17 cellular contexts compared by ENCODE assay signal in genomic region chr15:91535856-91536500, GRCh38.
DNase-seq lines count a peak whose midpoint lies in the region; ATAC-seq, FAIRE-seq and TF ChIP-seq lines count a peak whose summit lies in the region.
"Had no signal": no experiment of that assay in that cellular context is flagged by ENCODE, and none has a peak within 500 bp of the region (broad histone marks: within the 10 kb centered on the region; RNA-seq: fewer than 3 reads in every experiment).

No MANE protein-coding gene starts in this region.

- H3K36me3 Mint-ChIP-seq in T-helper 17 cell (ENCODE audit: low read depth) = no peaks in the 10 kb centered on the region

- no peak overlapping the region for H2AFZ ChIP-seq in IMR-90 (replicated peaks; ENCODE audit: low read length, poor library complexity)
- peak overlapping the region; percentile 26; the same call in 1 of the 2 replicates for H2AFZ ChIP-seq in K562 (ENCODE audit: low read depth, low read length)
- H2AFZ ChIP-seq in hepatocyte = no peak overlapping the region

- peak overlapping the region; percentile 73 for H2BK120ac ChIP-seq in IMR-90 (ENCODE audit: low read depth, low read length)

- DNase-seq in IMR-90 (no peak), K562 (ENCODE audit: extremely low read depth in 1 of 4, low spot score in 3 of 4) (no peak), hepatocyte (ENCODE audit: low spot score) (no peak), T-helper 17 cell (no peak)
- DNase-seq in activated CD4-positive, alpha-beta T cell treated with anti-CD3 and anti-CD28 coated beads, Interleukin-2, amount 50 U/mL, for 48 hours = no peak
- DNase-seq: activated CD8-positive, alpha-beta T cell treated with anti-CD3 and anti-CD28 coated beads for 36 hours; GDM1; H9; kidney had no signal

- H3K4me3 ChIP-seq in IMR-90 (ENCODE audit: insufficient read depth, low read depth, low read length) (no peak overlapping the region), K562 (no peak overlapping the region), hepatocyte (no peak overlapping the region)
- H3K4me3 ChIP-seq: SJCRH30, stomach, uterus had no signal

- peak overlapping the region; percentile 31; the same call in 1 of the 3 replicates for H2BK15ac ChIP-seq in IMR-90 (ENCODE audit: low read depth, low read length)

- no TSS peak for BruUV-seq in IMR-90 (replicated peaks; lab: Mats Ljungman, UMichigan)
- no TSS peak for BruUV-seq in K562 (replicated peaks; lab: Mats Ljungman, UMichigan)

- no peaks in the 10 kb centered on the region for H3K79me2 ChIP-seq in K562 (ENCODE audit: control insufficient read depth, insufficient read depth, low read length)
- H3K79me2 ChIP-seq in hepatocyte = no peaks in the 10 kb centered on the region

- WGBS in IMR-90 (ENCODE audit: extremely low coverage in 2 of 2, insufficient read length in 1 of 2), 2 experiments = 80% methylated on average over 1 of the region's 4 CpGs; no CpG with 5 or more reads in 1 of the 2 experiments
- WGBS in K562 (ENCODE audit: insufficient coverage, low coverage, missing lambda C conversion rate) = 42% methylated on average over 4 of the region's 4 CpGs
- 89% methylated on average over 4 of the region's 4 CpGs for WGBS in hepatocyte (ENCODE audit: low lambda C conversion rate, missing lambda C conversion rate)

- peak overlapping the region; percentile 40; the same call in 1 of the 2 replicates for H3K4ac ChIP-seq in IMR-90 (ENCODE audit: low read depth, low read length)

- no peak overlapping the region for H3K27ac Mint-ChIP-seq in T-helper 17 cell
- H3K27ac Mint-ChIP-seq: activated CD8-positive, alpha-beta T cell treated with anti-CD3 and anti-CD28 coated beads for 36 hours; H9 had no signal

- H3K27me3 ChIP-seq in IMR-90 (ENCODE audit: control insufficient read depth, insufficient read depth, low read length) (no peaks in the 10 kb centered on the region), K562 (ENCODE audit: control insufficient read depth in 2 of 2, insufficient read depth in 2 of 2, low read length in 2 of 2) (peaks cover 3 to 11% of the 10 kb centered on the region in 2 experiments; a peak in 2 of 5 replicates), hepatocyte (no peaks in the 10 kb centered on the region)
- H3K27me3 ChIP-seq: SJCRH30, stomach, uterus had no signal

- no peak overlapping the region for H3K23ac ChIP-seq in IMR-90 (ENCODE audit: low read depth, low read length)

- no peak for ATAC-seq in IMR-90 (ENCODE audit: low read depth)
- ATAC-seq in K562 = peak; percentile 44
- no peak for ATAC-seq in GM19463 (IDR thresholded peaks at IDR 0.05; ENCODE audit: unreplicated experiment)
- ATAC-seq in HG03565 (IDR thresholded peaks at IDR 0.05; ENCODE audit: unreplicated experiment) = no peak
- no peak for ATAC-seq in T-helper 17 cell
- ATAC-seq: activated CD8-positive, alpha-beta T cell treated with anti-CD3 and anti-CD28 coated beads for 36 hours had no signal

- H4K5ac ChIP-seq in IMR-90 (ENCODE audit: low read depth, low read length) = no peak overlapping the region

- dilution Hi-C loops in IMR-90 (cut with HindIII; ENCODE audit: low sequenced_read_pairs, unreplicated experiment) = no loop called here

- no peaks in the 10 kb centered on the region for H3K36me3 ChIP-seq in IMR-90 (ENCODE audit: control insufficient read depth, insufficient read depth, low read length)
- no peaks in the 10 kb centered on the region for H3K36me3 ChIP-seq in K562 (ENCODE audit: control insufficient read depth, insufficient read depth, low read length)
- no peaks in the 10 kb centered on the region for H3K36me3 ChIP-seq in hepatocyte (replicated peaks; ENCODE audit: insufficient read depth, low read depth)
- H3K36me3 ChIP-seq: SJCRH30, stomach, uterus had no signal

- TF ChIP-seq POLR2A in IMR-90 (IDR thresholded peaks at IDR 0.05; ENCODE audit: low read depth, low read length) (no peak), K562 (conservative IDR thresholded peaks at IDR 0.05) (no peak)

- no peaks in the 10 kb centered on the region for H3K9me3 ChIP-seq in IMR-90 (ENCODE audit: control insufficient read depth, insufficient read depth, low read length)
- H3K9me3 ChIP-seq in K562 (replicated peaks; ENCODE audit: control insufficient read depth, insufficient read depth, low read depth, low read length) = no peaks in the 10 kb centered on the region
- no peaks in the 10 kb centered on the region for H3K9me3 ChIP-seq in hepatocyte (ENCODE audit: low read depth)
- no peaks in the 10 kb centered on the region for H3K9me3 ChIP-seq in T-helper 17 cell (ENCODE audit: control insufficient read depth, low read length, poor library complexity, severe bottlenecking)
- H3K9me3 ChIP-seq: SJCRH30, stomach, uterus had no signal

- TF ChIP-seq RAD21 in IMR-90 (IDR thresholded peaks at IDR 0.05; ENCODE audit: low read length) = no peak
- no peak for TF ChIP-seq RAD21 in K562 (CRISPR knock-in tag; conservative IDR thresholded peaks at IDR 0.05 in 1 of 2, IDR thresholded peaks at IDR 0.05 in 1 of 2)

- H3K4me2 ChIP-seq in IMR-90 (ENCODE audit: low read depth, low read length) = no peak overlapping the region
- H3K4me2 ChIP-seq in K562 (ENCODE audit: insufficient read depth, low read length) = no peak overlapping the region
- no peak overlapping the region for H3K4me2 ChIP-seq in hepatocyte

- H3K9ac ChIP-seq in IMR-90 (ENCODE audit: low read depth, low read length) = no peak overlapping the region
- no peak overlapping the region for H3K9ac ChIP-seq in K562 (ENCODE audit: insufficient read depth in 1 of 2, low read depth in 2 of 2, low read length in 2 of 2)

- H3K4me1 ChIP-seq in IMR-90 (ENCODE audit: control insufficient read depth, insufficient read depth, low read length) (peaks cover 6% of the 10 kb centered on the region; the same call in 1 of the 2 replicates), K562 (replicated peaks in 1 of 2; ENCODE audit: control insufficient read depth in 2 of 2, insufficient read depth in 2 of 2, low read length in 2 of 2) (peaks cover 0 to 14% of the 10 kb centered on the region in 2 experiments; a peak in 3 of 5 replicates), hepatocyte (ENCODE audit: insufficient read depth) (peaks cover 16% of the 10 kb centered on the region)
- H3K4me1 ChIP-seq: uterus had no signal

- H3K27ac ChIP-seq in 22Rv1 (peak overlapping the region; percentile 63), IMR-90 (ENCODE audit: insufficient read depth, low read length) (no peak overlapping the region), K562 (ENCODE audit: extremely low read depth, low read depth, low read length) (no peak overlapping the region), hepatocyte (peak overlapping the region; percentile 47)
- H3K27ac ChIP-seq: SJCRH30, uterus had no signal

- peak overlapping the region; percentile 15; the same call in 1 of the 2 replicates for H2AK5ac ChIP-seq in IMR-90 (ENCODE audit: low read depth, low read length)

- no peak for TF ChIP-seq EP300 in K562 (IDR thresholded peaks at IDR 0.05; ENCODE audit: low read length)

- H3K4me1 Mint-ChIP-seq in T-helper 17 cell = no peaks in the 10 kb centered on the region

- TF ChIP-seq CTCF in 22Rv1 (IDR thresholded peaks at IDR 0.05) (no peak), IMR-90 (conservative IDR thresholded peaks at IDR 0.05; ENCODE audit: low read depth, low read length) (no peak), K562 (IDR thresholded peaks at IDR 0.05 in 2 of 3, conservative IDR thresholded peaks at IDR 0.05 in 1 of 3; ENCODE audit: insufficient read depth in 2 of 3, low read depth in 1 of 3, low read length in 3 of 3) (no peak), hepatocyte (IDR thresholded peaks at IDR 0.05; ENCODE audit: poor library complexity) (no peak)

- no peak overlapping the region for H4K91ac ChIP-seq in IMR-90 (ENCODE audit: insufficient read depth, low read depth, low read length)

- intact Hi-C loops in IMR-90 (cut with micrococcal nuclease) (no loop called here), K562 (cut with micrococcal nuclease) (no loop called here)

- H2AK9ac ChIP-seq in IMR-90 (replicated peaks; ENCODE audit: low read depth, low read length, poor library complexity) = no peak overlapping the region

- H4K20me1 ChIP-seq in IMR-90 (ENCODE audit: insufficient read depth, low read length) = no peaks in the 10 kb centered on the region
- H4K20me1 ChIP-seq in K562 (replicated peaks; ENCODE audit: control insufficient read depth, insufficient read depth, low read length) = no peaks in the 10 kb centered on the region
- H4K20me1 ChIP-seq in hepatocyte (ENCODE audit: insufficient read depth, poor library complexity, severe bottlenecking) = no peaks in the 10 kb centered on the region

- peaks cover 15% of the 10 kb centered on the region for H3K27me3 Mint-ChIP-seq in T-helper 17 cell
- H3K27me3 Mint-ChIP-seq: activated CD8-positive, alpha-beta T cell treated with anti-CD3 and anti-CD28 coated beads for 36 hours had no signal

- H3K79me1 ChIP-seq in IMR-90 (ENCODE audit: low read depth in 1 of 2, low read length in 2 of 2) = no peaks in the 10 kb centered on the region

- no peak overlapping the region for H3K18ac ChIP-seq in IMR-90 (ENCODE audit: low read depth, low read length)

- 0 out of 2 replicates have a peak, but pooled peaks cover 3% of the 10 kb centered on the region for H3K9me1 ChIP-seq in IMR-90 (ENCODE audit: insufficient read depth, low read length)
- H3K9me1 ChIP-seq in K562 (ENCODE audit: control insufficient read depth, insufficient read depth, low read length) = no peaks in the 10 kb centered on the region

- in situ Hi-C loops in IMR-90 (cut with MboI; ENCODE audit: low sequenced_read_pairs) (no loop called here), K562 (cut with MboI) (no loop called here)

- no peak for FAIRE-seq in K562 (lab: Jason Lieb, UNC)
- FAIRE-seq: GM12892, kidney, TTC549 had no signal

- H3K4me3 Mint-ChIP-seq in T-helper 17 cell = no peak overlapping the region
- H3K4me3 Mint-ChIP-seq: activated CD8-positive, alpha-beta T cell treated with anti-CD3 and anti-CD28 coated beads for 36 hours; H9 had no signal

- POLR2A ChIA-PET in IMR-90 (lab: Charles Lee; ENCODE audit: unreplicated experiment) (no interaction called here), K562 (lab: Yijun Ruan, JAX) (no interaction called here)

- no peak overlapping the region for H3K14ac ChIP-seq in IMR-90 (replicated peaks; ENCODE audit: low read depth, low read length)

- H2BK20ac ChIP-seq in IMR-90 (ENCODE audit: low read depth, low read length) = peak overlapping the region; percentile 63

- H2BK5ac ChIP-seq in IMR-90 (ENCODE audit: low read depth, low read length, poor library complexity, severe bottlenecking) = no peak overlapping the region

- no peak overlapping the region for H3K56ac ChIP-seq in IMR-90 (ENCODE audit: extremely low read depth, insufficient read depth, low read length)

- CTCF ChIA-PET in IMR-90 (lab: Yijun Ruan, JAX) (interaction anchor here (0.6 to 1.2 kb wide), 2 partner anchors 20 to 154 kb away, joined by 3 to 6 read pairs; no protein-coding TSS in a partner anchor), K562 (lab: Yijun Ruan, JAX; ENCODE audit: low intra/inter-chr PET ratio) (no interaction called here)

- H4K8ac ChIP-seq in IMR-90 (ENCODE audit: low read depth in 2 of 2, low read length in 2 of 2) = no peak overlapping the region

- no peaks in the 10 kb centered on the region for H3K9me2 ChIP-seq in hepatocyte (replicated peaks; ENCODE audit: insufficient read depth)

TF ChIP-seq in IMR-90, 13 proteins besides CTCF, POLR2A, EP300 and RAD21 (continues in another document):
- TF ChIP-seq MAZ (IDR thresholded peaks at IDR 0.05; ENCODE audit: borderline replicate concordance, low read depth, low read length) = no peak

TF ChIP-seq in K562, 482 proteins besides CTCF, POLR2A, EP300 and RAD21 (continues in another document):
- no peak for TF ChIP-seq TSC22D4 (tag; IDR thresholded peaks at IDR 0.05)

Comparison
In these comparisons a context has a peak if more than half of its experiments do, and no peak if none do; other contexts are left out.
1. H3K27ac ChIP-seq: peak in 22Rv1 (single experiment) and hepatocyte (single experiment); none in IMR-90 (single experiment) and K562 (single experiment).